ENCODE assay signal across 12 cellular contexts in the genomic region with DNA sequence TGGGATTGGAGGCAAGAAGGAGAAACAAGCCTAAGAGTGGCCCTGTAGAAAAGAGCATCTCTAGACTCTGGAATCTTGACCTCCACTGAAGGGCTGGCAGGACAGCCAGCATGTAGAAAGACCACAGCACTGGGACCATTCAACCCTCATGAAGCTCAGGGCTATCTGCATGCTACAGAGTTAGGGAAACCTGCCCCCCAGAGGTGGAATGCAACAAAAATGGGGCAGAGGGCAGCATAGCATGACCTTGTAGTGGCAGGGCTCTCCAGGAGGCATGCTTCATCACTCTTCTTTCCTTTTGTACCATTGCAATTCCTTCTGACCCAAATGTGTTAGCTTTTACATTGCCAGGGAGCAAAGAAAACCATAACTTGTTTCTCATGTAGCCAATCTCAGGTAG.
DNase-seq lines count a peak whose midpoint lies in the region; ATAC-seq and TF ChIP-seq lines count a peak whose summit lies in the region.
"Had no signal": no experiment of that assay in that cellular context is flagged by ENCODE, and none has a peak within 500 bp of the region (broad histone marks: within the 10 kb centered on the region; RNA-seq: fewer than 3 reads in every experiment).

No MANE protein-coding gene starts in this region.

- no peak overlapping the region for H3K4me3 ChIP-seq in WERI-Rb-1 (ENCODE audit: low read depth, low read length)
- H3K4me3 ChIP-seq: suprapubic skin had no signal

- peaks cover 2% of the 10 kb centered on the region for H3K9me3 ChIP-seq in WERI-Rb-1 (ENCODE audit: severe bottlenecking)
- H3K9me3 ChIP-seq: suprapubic skin had no signal

- H3K27me3 ChIP-seq in WERI-Rb-1 (ENCODE audit: insufficient read depth, low read depth, severe bottlenecking) = no peaks in the 10 kb centered on the region
- H3K27me3 ChIP-seq: suprapubic skin had no signal

- TF ChIP-seq CTCF in WERI-Rb-1 (IDR thresholded peaks at IDR 0.05; ENCODE audit: low read depth, low read length) = peak; percentile 73

- peak; percentile 46 for DNase-seq in NCI-H82 (lab: John Stamatoyannopoulos, UW)
- DNase-seq in NCI-H82 treated with DMSO at 0.1 percent for 48 hours (lab: John Stamatoyannopoulos, UW; ENCODE audit: unreplicated experiment) = no peak
- DNase-seq in WERI-Rb-1 = peak; percentile 63
- DNase-seq in pons (ENCODE audit: low spot score) = peak; percentile 41
- no peak for DNase-seq in stimulated activated CD4-positive, alpha-beta T cell treated with anti-CD3 and anti-CD28 coated beads, Interleukin-1b, Interleukin-23, amount 100 ng/mL, for 48 hours
- DNase-seq in retina = no peak
- DNase-seq: activated T-cell treated with anti-CD3 and anti-CD28 coated beads for 4 hours, mammary epithelial cell, NCI-H2171 treated with DMSO at 0.1 percent for 48 hours had no signal

- ATAC-seq in HG03135 (IDR thresholded peaks at IDR 0.05; ENCODE audit: unreplicated experiment) (peak; percentile 51), GM18519 (IDR thresholded peaks at IDR 0.05; ENCODE audit: low FRiP score, unreplicated experiment) (no peak)

- no peaks in the 10 kb centered on the region for H3K36me3 ChIP-seq in WERI-Rb-1
- H3K36me3 ChIP-seq: suprapubic skin had no signal

- no peak overlapping the region for H3K27ac ChIP-seq in WERI-Rb-1
- H3K27ac ChIP-seq: suprapubic skin had no signal

Comparison
In these comparisons a context has a peak if more than half of its experiments do, and no peak if none do; other contexts are left out.
1. DNase-seq: peak in NCI-H82 (single experiment), WERI-Rb-1 (single experiment) and pons (single experiment); none in NCI-H82 treated with DMSO at 0.1 percent for 48 hours (single experiment), stimulated activated CD4-positive, alpha-beta T cell treated with anti-CD3 and anti-CD28 coated beads, Interleukin-1b, Interleukin-23, amount 100 ng/mL, for 48 hours (single experiment) and retina (single experiment).